8 cellular contexts compared by ENCODE assay signal in genomic region chr16:86519649-86520316, GRCh38. TPM values are rescaled to one million over a fixed set of nuclear protein-coding genes. Genes with fewer than 3 reads are reported as not detected.
DNase-seq lines count a peak whose midpoint lies in the region; ATAC-seq and TF ChIP-seq lines count a peak whose summit lies in the region.

No MANE protein-coding gene starts in this region.

- H3K18ac ChIP-seq in H9 (ENCODE audit: insufficient read length, low read depth, low read length) = no peak overlapping the region

- H3K27ac Mint-ChIP-seq in H9 = no peak overlapping the region
- H3K27ac Mint-ChIP-seq in activated naive CD8-positive, alpha-beta T cell treated with anti-CD3 and anti-CD28 coated beads, Interleukin-2, amount 50 U/mL, for 24 hours = no peak overlapping the region

- no peak overlapping the region for H3K27ac ChIP-seq in C4-2B
- H3K27ac ChIP-seq in H9 (ENCODE audit: insufficient read length, low read depth, low read length) = no peak overlapping the region

- H3K27me3 Mint-ChIP-seq in H9 (ENCODE audit: low read depth) = peaks cover 80% of the 10 kb centered on the region
- H3K27me3 Mint-ChIP-seq in activated naive CD8-positive, alpha-beta T cell treated with anti-CD3 and anti-CD28 coated beads, Interleukin-2, amount 50 U/mL, for 24 hours = peaks cover 47% of the 10 kb centered on the region

- intact Hi-C loops in left cardiac atrium (cut with DNase I) = loop anchor here (2.0 to 5.0 kb wide), 4 partner anchors 177 to 697 kb away; no protein-coding TSS in a partner anchor
- intact Hi-C loops in sciatic nerve (cut with DNase I) = loop anchor here (5.0 kb wide), 2 partner anchors 447 to 702 kb away; no protein-coding TSS in a partner anchor

- H3K23me2 ChIP-seq in H9 (ENCODE audit: insufficient read length, low read depth, low read length, poor library complexity, severe bottlenecking) = no peaks in the 10 kb centered on the region

- H4K5ac ChIP-seq in H9 (ENCODE audit: insufficient read length, low read depth, low read length) = no peak overlapping the region

- no peak overlapping the region for H2BK120ac ChIP-seq in H9 (ENCODE audit: low read depth, low read length, poor library complexity, severe bottlenecking)

- H3K79me1 ChIP-seq in H9 (ENCODE audit: insufficient read depth, low read depth, low read length, poor library complexity, severe bottlenecking) = no peaks in the 10 kb centered on the region

- H4K91ac ChIP-seq in H9 (ENCODE audit: insufficient read length, low read depth, low read length) = no peak overlapping the region

- WGBS in H9 (ENCODE audit: extremely low coverage, insufficient read length, low lambda C conversion rate) = no CpG with 5 or more reads among the region's 31 CpGs

- no peak overlapping the region for H2BK20ac ChIP-seq in H9 (ENCODE audit: low read depth, low read length, poor library complexity, severe bottlenecking)

- no peaks in the 10 kb centered on the region for H3K9me3 ChIP-seq in H9 (ENCODE audit: control insufficient read depth, low read depth, low read length)

- no peak overlapping the region for H3K23ac ChIP-seq in H9 (ENCODE audit: insufficient read length, low read depth, low read length)

- peaks cover 0 to 7% of the 10 kb centered on the region in 2 experiments; a peak in 1 of 5 replicates for H3K9me3 Mint-ChIP-seq in H9
- H3K9me3 Mint-ChIP-seq in activated naive CD8-positive, alpha-beta T cell treated with anti-CD3 and anti-CD28 coated beads, Interleukin-2, amount 50 U/mL, for 24 hours = no peaks in the 10 kb centered on the region

- DNase-seq in H9 (peak; percentile 73), SK-N-DZ (ENCODE audit: low spot score) (peak; percentile 57), left cardiac atrium (peak; percentile 62), sciatic nerve (ENCODE audit: low spot score) (peak; percentile 77)
- DNase-seq in activated naive CD8-positive, alpha-beta T cell treated with anti-CD3 and anti-CD28 coated beads, Interleukin-2, amount 50 U/mL, for 24 hours = peak; percentile 63

- H2BK5ac ChIP-seq in H9 (ENCODE audit: insufficient read length, low read length) = no peak overlapping the region

- no peaks in the 10 kb centered on the region for H3K79me2 ChIP-seq in H9 (ENCODE audit: insufficient read depth, low read length)

- no peak overlapping the region for H4K8ac ChIP-seq in H9 (replicated peaks; ENCODE audit: insufficient read length, low read depth, low read length)

- H3T11ph ChIP-seq in H9 (ENCODE audit: low read length) = no peak overlapping the region

- no peak overlapping the region for H2BK12ac ChIP-seq in H9 (ENCODE audit: insufficient read length, low read depth, low read length)

- TF ChIP-seq CTCF in C4-2B (conservative IDR thresholded peaks at IDR 0.05) = peak; percentile 93
- peak; percentile 94 for TF ChIP-seq CTCF in H9 (conservative IDR thresholded peaks at IDR 0.05)

- no peak overlapping the region for H2BK15ac ChIP-seq in H9 (ENCODE audit: low read depth, low read length)

- no peak for ATAC-seq in activated naive CD8-positive, alpha-beta T cell treated with anti-CD3 and anti-CD28 coated beads, Interleukin-2, amount 50 U/mL, for 24 hours
- ATAC-seq in left cardiac atrium (peak; percentile 34 to 39), sciatic nerve (peak; percentile 63), GM18498 (IDR thresholded peaks at IDR 0.05; ENCODE audit: unreplicated experiment) (no peak), GM19467 (IDR thresholded peaks at IDR 0.05; ENCODE audit: unreplicated experiment) (no peak)

- H2AFZ ChIP-seq in H9 (ENCODE audit: low read length) = no peak overlapping the region

- peaks cover 5 to 18% of the 10 kb centered on the region in 2 experiments; a peak in 3 of 4 replicates for H3K4me1 Mint-ChIP-seq in H9
- peaks cover 3% of the 10 kb centered on the region for H3K4me1 Mint-ChIP-seq in activated naive CD8-positive, alpha-beta T cell treated with anti-CD3 and anti-CD28 coated beads, Interleukin-2, amount 50 U/mL, for 24 hours

- H2AK5ac ChIP-seq in H9 (ENCODE audit: insufficient read length, low read length) = no peak overlapping the region

- peak overlapping the region in 1 of 2 experiments; percentile 22; a peak in 2 of 5 replicates for H3K4me3 Mint-ChIP-seq in H9
- H3K4me3 Mint-ChIP-seq in activated naive CD8-positive, alpha-beta T cell treated with anti-CD3 and anti-CD28 coated beads, Interleukin-2, amount 50 U/mL, for 24 hours = no peak overlapping the region

- no peaks in the 10 kb centered on the region for H4K20me1 ChIP-seq in H9 (ENCODE audit: control insufficient read depth, insufficient read depth, insufficient read length)

- no peak overlapping the region for H3K56ac ChIP-seq in H9 (ENCODE audit: insufficient read length, low read depth, low read length)

- no peaks in the 10 kb centered on the region for H3K36me3 Mint-ChIP-seq in H9 (ENCODE audit: insufficient read depth in 1 of 3, low read depth in 3 of 3)
- H3K36me3 Mint-ChIP-seq in activated naive CD8-positive, alpha-beta T cell treated with anti-CD3 and anti-CD28 coated beads, Interleukin-2, amount 50 U/mL, for 24 hours (ENCODE audit: low read depth) = no peaks in the 10 kb centered on the region

- no peaks in the 10 kb centered on the region for H3K4me1 ChIP-seq in H9 (ENCODE audit: insufficient read depth, low read length)

- H3K4ac ChIP-seq in H9 (ENCODE audit: low read depth, low read length) = no peak overlapping the region

- H3K4me2 ChIP-seq in H9 (ENCODE audit: insufficient read depth, insufficient read length, low read length) = no peak overlapping the region

- no peak overlapping the region for H3K14ac ChIP-seq in H9 (ENCODE audit: insufficient read depth, low read length)

- peaks cover 37% of the 10 kb centered on the region for H3K27me3 ChIP-seq in H9 (ENCODE audit: insufficient read depth, low read length)

- no peak overlapping the region for H3K9ac ChIP-seq in H9 (ENCODE audit: extremely low read depth, insufficient read length, low read length)

RNA-seq across cellular contexts. Expression of gene FOXF1, which starts 9.5 kb away (rescaled TPM):
- total RNA-seq in H9 (2021) = not detected in 2 replicates
- polyA plus RNA-seq in SK-N-DZ (2014; cell fraction: cytosol; rRNA removed) = not detected in 2 replicates
- polyA plus RNA-seq in SK-N-DZ (2014; cell fraction: nucleus; rRNA removed) = not detected in 2 replicates
- total RNA-seq in left cardiac atrium = under 1 TPM; 0.24 to 0.41 TPM
- 0.45 TPM for total RNA-seq in sciatic nerve

RNA-seq across cellular contexts. Expression of gene MTHFSD, which starts 35.3 kb away (rescaled TPM):
- total RNA-seq in H9 (2021) = 3.4 and 4.7 TPM in 2 replicates
- 14.9 and 18.5 TPM in 2 replicates for polyA plus RNA-seq in SK-N-DZ (2014; cell fraction: cytosol; rRNA removed)
- 15.2 and 28.4 TPM in 2 replicates for polyA plus RNA-seq in SK-N-DZ (2014; cell fraction: nucleus; rRNA removed)
- total RNA-seq in left cardiac atrium = 10 to 100 TPM; 10.3 to 12.4 TPM
- 19.2 TPM for total RNA-seq in sciatic nerve

RNA-seq across cellular contexts. Expression of gene FOXC2, which starts 46.8 kb away (rescaled TPM):
- total RNA-seq in H9 (2021) (0.07 TPM in 1 of 2 replicates, not detected in the other), left cardiac atrium (1 to 10 TPM; 1.9 to 5.3 TPM), sciatic nerve (20.0 TPM)
- polyA plus RNA-seq in SK-N-DZ (2014; cell fraction: cytosol; rRNA removed) = not detected in 2 replicates
- not detected in 2 replicates for polyA plus RNA-seq in SK-N-DZ (2014; cell fraction: nucleus; rRNA removed)

RNA-seq across cellular contexts. Expression of gene FOXL1, which starts 58.6 kb away (rescaled TPM):
- total RNA-seq in H9 (2021) (0.09 and 0.18 TPM in 2 replicates), left cardiac atrium (1 to 10 TPM in 1 of 2 donors, under 1 TPM in 1; 0.80 to 1.4 TPM), sciatic nerve (7.5 TPM)
- polyA plus RNA-seq in SK-N-DZ (2014; cell fraction: cytosol; rRNA removed) = not detected in 2 replicates
- not detected in 2 replicates for polyA plus RNA-seq in SK-N-DZ (2014; cell fraction: nucleus; rRNA removed)

Comparison
In these comparisons a context has a peak if more than half of its experiments do, and no peak if none do; other contexts are left out.
1. ATAC-seq: peak in left cardiac atrium (2 of 2) and sciatic nerve (single experiment); none in activated naive CD8-positive, alpha-beta T cell treated with anti-CD3 and anti-CD28 coated beads, Interleukin-2, amount 50 U/mL, for 24 hours (single experiment), GM18498 (single experiment) and GM19467 (single experiment).
2. Peak in every context shown above with its lines, with median percentiles within 50 percentile points of each other: DNase-seq.